Comparison of ENCODE assay signal across 1 cellular context in the genomic region with DNA sequence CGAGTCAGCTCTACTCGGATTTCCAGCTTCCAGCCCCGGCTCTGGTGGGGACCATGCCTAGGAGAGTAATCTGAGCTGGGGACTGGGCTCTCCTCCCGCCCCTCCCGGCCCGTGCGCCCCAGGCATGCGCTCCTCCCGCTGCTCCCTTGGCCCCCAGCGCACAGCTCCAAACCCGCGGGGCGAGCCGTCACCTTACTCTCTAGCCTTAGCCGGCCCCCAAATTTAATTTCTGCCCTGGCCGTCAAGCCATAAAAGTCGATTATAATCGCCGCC.
TF ChIP-seq lines count a peak whose summit lies in the region.

No MANE protein-coding gene starts in this region.

TF ChIP-seq in HEK293, 187 proteins besides CTCF, POLR2A, EP300 and RAD21 (continued from another document):
- TF ChIP-seq ZNF747 (tag by site-specific recombination; IDR thresholded peaks at IDR 0.05) (no peak), ZNF585B (tag by site-specific recombination; IDR thresholded peaks at IDR 0.05) (no peak), ZXDB (tag by site-specific recombination; IDR thresholded peaks at IDR 0.05) (peak; percentile 29), ZNF658 (tag by site-specific recombination; IDR thresholded peaks at IDR 0.05) (no peak), SALL2 (tag by site-specific recombination; IDR thresholded peaks at IDR 0.05; ENCODE audit: borderline replicate concordance) (no peak), ZNF701 (tag by site-specific recombination; IDR thresholded peaks at IDR 0.05) (no peak), ZNF202 (tag by site-specific recombination; IDR thresholded peaks at IDR 0.05; ENCODE audit: borderline replicate concordance) (no peak), TRIM28 (IDR thresholded peaks at IDR 0.05; ENCODE audit: borderline replicate concordance, low read length) (no peak), ZNF776 (tag by site-specific recombination; IDR thresholded peaks at IDR 0.05; ENCODE audit: borderline replicate concordance) (no peak)
- TF ChIP-seq, protein P1, sequence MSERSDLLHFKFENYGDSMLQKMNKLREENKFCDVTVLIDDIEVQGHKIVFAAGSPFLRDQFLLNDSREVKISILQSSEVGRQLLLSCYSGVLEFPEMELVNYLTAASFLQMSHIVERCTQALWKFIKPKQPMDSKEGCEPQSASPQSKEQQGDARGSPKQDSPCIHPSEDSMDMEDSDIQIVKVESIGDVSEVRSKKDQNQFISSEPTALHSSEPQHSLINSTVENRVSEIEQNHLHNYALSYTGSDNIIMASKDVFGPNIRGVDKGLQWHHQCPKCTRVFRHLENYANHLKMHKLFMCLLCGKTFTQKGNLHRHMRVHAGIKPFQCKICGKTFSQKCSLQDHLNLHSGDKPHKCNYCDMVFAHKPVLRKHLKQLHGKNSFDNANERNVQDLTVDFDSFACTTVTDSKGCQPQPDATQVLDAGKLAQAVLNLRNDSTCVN (tag by site-specific recombination; optimal IDR thresholded peaks at IDR 0.05), result peak; percentile 72
- TF ChIP-seq, protein P2, sequence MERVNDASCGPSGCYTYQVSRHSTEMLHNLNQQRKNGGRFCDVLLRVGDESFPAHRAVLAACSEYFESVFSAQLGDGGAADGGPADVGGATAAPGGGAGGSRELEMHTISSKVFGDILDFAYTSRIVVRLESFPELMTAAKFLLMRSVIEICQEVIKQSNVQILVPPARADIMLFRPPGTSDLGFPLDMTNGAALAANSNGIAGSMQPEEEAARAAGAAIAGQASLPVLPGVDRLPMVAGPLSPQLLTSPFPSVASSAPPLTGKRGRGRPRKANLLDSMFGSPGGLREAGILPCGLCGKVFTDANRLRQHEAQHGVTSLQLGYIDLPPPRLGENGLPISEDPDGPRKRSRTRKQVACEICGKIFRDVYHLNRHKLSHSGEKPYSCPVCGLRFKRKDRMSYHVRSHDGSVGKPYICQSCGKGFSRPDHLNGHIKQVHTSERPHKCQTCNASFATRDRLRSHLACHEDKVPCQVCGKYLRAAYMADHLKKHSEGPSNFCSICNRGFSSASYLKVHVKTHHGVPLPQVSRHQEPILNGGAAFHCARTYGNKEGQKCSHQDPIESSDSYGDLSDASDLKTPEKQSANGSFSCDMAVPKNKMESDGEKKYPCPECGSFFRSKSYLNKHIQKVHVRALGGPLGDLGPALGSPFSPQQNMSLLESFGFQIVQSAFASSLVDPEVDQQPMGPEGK (tag by site-specific recombination; IDR thresholded peaks at IDR 0.05), result no peak; the same call in none of the 2 replicates
- TF ChIP-seq, protein P3, sequence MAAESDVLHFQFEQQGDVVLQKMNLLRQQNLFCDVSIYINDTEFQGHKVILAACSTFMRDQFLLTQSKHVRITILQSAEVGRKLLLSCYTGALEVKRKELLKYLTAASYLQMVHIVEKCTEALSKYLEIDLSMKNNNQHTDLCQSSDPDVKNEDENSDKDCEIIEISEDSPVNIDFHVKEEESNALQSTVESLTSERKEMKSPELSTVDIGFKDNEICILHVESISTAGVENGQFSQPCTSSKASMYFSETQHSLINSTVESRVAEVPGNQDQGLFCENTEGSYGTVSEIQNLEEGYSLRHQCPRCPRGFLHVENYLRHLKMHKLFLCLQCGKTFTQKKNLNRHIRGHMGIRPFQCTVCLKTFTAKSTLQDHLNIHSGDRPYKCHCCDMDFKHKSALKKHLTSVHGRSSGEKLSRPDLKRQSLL (tag by site-specific recombination; IDR thresholded peaks at IDR 0.05), result no peak
- TF ChIP-seq, protein P4, sequence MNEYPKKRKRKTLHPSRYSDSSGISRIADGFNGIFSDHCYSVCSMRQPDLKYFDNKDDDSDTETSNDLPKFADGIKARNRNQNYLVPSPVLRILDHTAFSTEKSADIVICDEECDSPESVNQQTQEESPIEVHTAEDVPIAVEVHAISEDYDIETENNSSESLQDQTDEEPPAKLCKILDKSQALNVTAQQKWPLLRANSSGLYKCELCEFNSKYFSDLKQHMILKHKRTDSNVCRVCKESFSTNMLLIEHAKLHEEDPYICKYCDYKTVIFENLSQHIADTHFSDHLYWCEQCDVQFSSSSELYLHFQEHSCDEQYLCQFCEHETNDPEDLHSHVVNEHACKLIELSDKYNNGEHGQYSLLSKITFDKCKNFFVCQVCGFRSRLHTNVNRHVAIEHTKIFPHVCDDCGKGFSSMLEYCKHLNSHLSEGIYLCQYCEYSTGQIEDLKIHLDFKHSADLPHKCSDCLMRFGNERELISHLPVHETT (tag by site-specific recombination; IDR thresholded peaks at IDR 0.05), result no peak
